Comparison of ENCODE assay signal across 8 cellular contexts in the genomic region with DNA sequence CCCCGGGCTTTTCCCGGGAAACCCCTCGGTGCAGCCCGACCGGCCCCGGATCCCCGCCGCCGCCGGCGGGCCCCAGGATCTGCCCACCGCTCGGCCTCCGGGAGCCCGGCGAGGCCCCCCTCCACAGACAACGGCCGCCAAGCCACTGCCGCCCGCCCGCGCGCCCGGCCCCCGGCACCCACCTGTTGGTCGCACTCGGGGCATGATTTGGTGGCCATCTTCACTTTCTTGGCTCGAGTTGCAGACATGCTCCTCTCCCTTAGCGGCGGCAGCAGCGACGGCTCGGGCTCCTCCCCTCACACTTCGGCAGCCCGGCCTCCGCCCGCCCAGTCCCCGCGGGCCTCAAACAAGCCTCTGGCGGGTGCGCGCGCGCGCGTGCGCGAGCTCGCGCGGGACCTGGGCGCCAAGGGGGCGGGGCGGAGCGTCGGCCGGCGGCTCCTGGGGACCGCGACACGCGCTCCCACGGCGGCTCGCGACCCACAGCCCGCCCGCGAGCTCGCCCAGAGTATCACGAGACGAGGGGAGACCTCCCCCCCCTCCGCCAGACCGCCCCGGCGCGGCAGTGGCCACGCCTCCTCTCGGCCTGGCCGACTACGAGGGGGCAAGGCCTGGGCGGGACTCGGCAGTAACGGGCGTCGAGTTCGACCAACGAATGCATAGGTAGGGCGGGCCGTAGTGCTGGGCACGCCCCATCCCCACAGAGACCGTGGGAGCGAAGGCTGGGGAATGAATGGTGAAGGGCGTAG. TPM values are rescaled to one million over a fixed set of nuclear protein-coding genes. Genes with fewer than 3 reads are reported as not detected.
DNase-seq lines count a peak whose midpoint lies in the region; ATAC-seq and TF ChIP-seq lines count a peak whose summit lies in the region.

A gene with protein sequence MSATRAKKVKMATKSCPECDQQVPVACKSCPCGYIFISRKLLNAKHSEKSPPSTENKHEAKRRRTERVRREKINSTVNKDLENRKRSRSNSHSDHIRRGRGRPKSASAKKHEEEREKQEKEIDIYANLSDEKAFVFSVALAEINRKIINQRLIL (minus strand): TSS at position 279 of the 746 bp plus-strand sequence. CDS start 31 bp downstream, at position 248.

- H3K4me1 ChIP-seq in ovary (ENCODE audit: insufficient read depth) (no peaks in the 10 kb centered on the region), tibial artery (peaks cover 0 to 14% (median 5%) of the 10 kb centered on the region in 4 donors)

- 0 to 1% (median 0%) methylated on average over 35 to 94 of the region's 94 CpGs for WGBS in ovary, 3 donors

- H3K27ac ChIP-seq in ovary (peak within 1 kb of the TSS; percentile 72 to 91), tibial artery (peak within 1 kb of the TSS; percentile 86 to 87)

- TF ChIP-seq CTCF in GM10248 (IDR thresholded peaks at IDR 0.05; ENCODE audit: control extremely low read depth, extremely low read depth, low read depth, missing control alignments) (no peak), ovary (IDR thresholded peaks at IDR 0.05) (no peak), tibial artery (IDR thresholded peaks at IDR 0.05) (no peak)

- CTCF ChIA-PET in GM10248 (lab: Yijun Ruan, JAX): interaction anchor here (0.7 to 1.6 kb wide), 7 partner anchors 20 to 311 kb away, joined by 3 to 5 read pairs (median 3); no protein-coding TSS in a partner anchor

- intact Hi-C loops in head of caudate nucleus (cut with DNase I): loop anchor here (2.0 kb wide), 1 partner anchor 142 kb away; a partner anchor contains a TSS
- intact Hi-C loops in ovary (cut with DNase I): no loop called here
- intact Hi-C loops in tibial artery (cut with DNase I; ENCODE audit: low total_unique reads): loop anchor here (5.0 kb wide), 1 partner anchor 144 kb away; a partner anchor contains a TSS

- peak; percentile 11 for TF ChIP-seq POLR2A in ovary (IDR thresholded peaks at IDR 0.05)

- H3K4me3 ChIP-seq in ovary: peak within 1 kb of the TSS; percentile 49
- H3K4me3 ChIP-seq in tibial artery: peak within 1 kb of the TSS; percentile 69 to 90

- POLR2A ChIA-PET in GM10248 (lab: Yijun Ruan, JAX): interaction anchor here (0.6 kb wide), 1 partner anchor 9 kb away, joined by 3 read pairs; no protein-coding TSS in a partner anchor

- H3K9me3 ChIP-seq in ovary: no peaks in the 10 kb centered on the region
- no peaks in the 10 kb centered on the region for H3K9me3 ChIP-seq in tibial artery

- no peaks in the 10 kb centered on the region for H3K36me3 ChIP-seq in ovary
- H3K36me3 ChIP-seq in tibial artery: no peaks in the 10 kb centered on the region

- ATAC-seq in HG02610 (IDR thresholded peaks at IDR 0.05; ENCODE audit: unreplicated experiment): peak; percentile 95
- peak; percentile 94 to 98 for ATAC-seq in activated naive CD4-positive, alpha-beta T cell treated with anti-CD3 and anti-CD28 coated beads, Interleukin-2, amount 50 U/mL, for 72 hours

- DNase-seq in GM10248 (ENCODE audit: extremely low spot score): peak; percentile 95
- peak; percentile 94 for DNase-seq in NCI-H1092 treated with DMSO at 0.1 percent for 48 hours (lab: John Stamatoyannopoulos, UW)
- peak; percentile 82 for DNase-seq in SKM-1 (lab: John Stamatoyannopoulos, UW; ENCODE audit: unreplicated experiment)
- peak; percentile 88 to 90 for DNase-seq in activated naive CD4-positive, alpha-beta T cell treated with anti-CD3 and anti-CD28 coated beads, Interleukin-2, amount 50 U/mL, for 72 hours (ENCODE audit: low spot score in 2 of 2)
- peak; percentile 83 to 99 (median 96) for DNase-seq in head of caudate nucleus
- DNase-seq in ovary: peak; percentile 89 to 94 (median 92)
- DNase-seq in tibial artery: peak; percentile 93 to 94

- H3K27ac Mint-ChIP-seq in activated naive CD4-positive, alpha-beta T cell treated with anti-CD3 and anti-CD28 coated beads, Interleukin-2, amount 50 U/mL, for 72 hours: peak within 1 kb of the TSS; percentile 96 to 99

- H3K27me3 ChIP-seq in ovary: no peaks in the 10 kb centered on the region
- H3K27me3 ChIP-seq in tibial artery: no peaks in the 10 kb centered on the region

- H3K36me3 Mint-ChIP-seq in activated naive CD4-positive, alpha-beta T cell treated with anti-CD3 and anti-CD28 coated beads, Interleukin-2, amount 50 U/mL, for 72 hours: peaks cover 8 to 17% of the 10 kb centered on the region in 2 donors

- TF ChIP-seq EP300 in ovary (IDR thresholded peaks at IDR 0.05): no peak

- H3K9me3 Mint-ChIP-seq in activated naive CD4-positive, alpha-beta T cell treated with anti-CD3 and anti-CD28 coated beads, Interleukin-2, amount 50 U/mL, for 72 hours: no peaks in the 10 kb centered on the region

RNA-seq across cellular contexts. Expression of the gene that starts here (rescaled TPM):
- 10 to 100 TPM; 15.8 to 15.9 TPM for total RNA-seq in activated naive CD4-positive, alpha-beta T cell treated with anti-CD3 and anti-CD28 coated beads, Interleukin-2, amount 50 U/mL, for 72 hours
- 1 to 10 TPM; 4.5 to 5.7 (median 5.1) TPM for total RNA-seq in ovary
- polyA plus RNA-seq in ovary: 1 to 10 TPM; 4.0 to 7.6 TPM

Comparison
In these comparisons a context has a peak if more than half of its experiments do, and no peak if none do; other contexts are left out.
1. Peak in every context shown above with its lines: DNase-seq, ATAC-seq, H3K4me3 ChIP-seq and H3K27ac ChIP-seq.
2. intact Hi-C loops: an anchor here in head of caudate nucleus (2.0 kb wide) and tibial artery (5.0 kb wide); none called in ovary.